In the genomic region with DNA sequence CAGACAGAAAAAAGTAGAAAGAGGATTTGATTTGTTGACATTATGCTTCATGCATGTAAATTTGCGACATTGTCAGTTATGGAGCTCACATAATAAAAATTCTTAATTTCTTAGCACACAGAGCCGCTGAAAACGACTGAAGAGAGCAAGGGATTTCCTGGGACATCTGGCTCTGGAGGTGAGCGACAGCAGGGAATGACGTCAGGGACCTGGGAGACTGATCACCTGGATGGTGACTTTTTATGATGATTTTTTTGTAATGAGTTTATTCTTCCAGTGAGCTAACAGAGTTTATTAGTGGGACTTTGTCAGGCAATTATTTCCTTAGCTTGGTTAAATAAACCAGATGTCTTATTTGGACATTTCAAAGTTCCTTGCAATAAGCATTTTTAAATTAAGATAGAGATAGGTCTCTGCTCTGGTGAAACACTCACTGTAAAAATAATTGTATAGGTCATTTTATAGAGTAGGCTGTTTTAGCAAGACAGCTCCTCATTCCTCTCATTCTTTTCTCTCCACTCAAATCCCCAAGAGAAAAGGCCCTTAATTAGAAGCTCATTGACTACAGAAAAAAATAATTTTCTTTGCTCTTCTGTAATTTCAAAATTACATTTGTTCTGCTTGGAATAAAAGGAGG, we compare ENCODE assay signal across 1 cellular context.
TF ChIP-seq lines count a peak whose summit lies in the region.

No MANE protein-coding gene starts in this region.

TF ChIP-seq in IMR-90, 13 proteins besides CTCF, POLR2A, EP300 and RAD21:
- TF ChIP-seq FOS (IDR thresholded peaks at IDR 0.05; ENCODE audit: low read depth, low read length): no peak
